Comparison of ENCODE assay signal across 1 cellular context in genomic region chr5:178732281-178732680, GRCh38.
TF ChIP-seq lines count a peak whose summit lies in the region.

No MANE protein-coding gene starts in this region.

TF ChIP-seq in GM23338, 12 proteins besides CTCF, POLR2A, EP300 and RAD21 (continued from another document):
- no peak for TF ChIP-seq ETS1 (IDR thresholded peaks at IDR 0.05)
- no peak for TF ChIP-seq EZH2 (IDR thresholded peaks at IDR 0.05; ENCODE audit: low read depth, unreplicated experiment)
- TF ChIP-seq EZH2phosphoT487 (IDR thresholded peaks at IDR 0.05; ENCODE audit: unreplicated experiment): no peak
